Comparison of ENCODE assay signal across 8 cellular contexts in the genomic region with DNA sequence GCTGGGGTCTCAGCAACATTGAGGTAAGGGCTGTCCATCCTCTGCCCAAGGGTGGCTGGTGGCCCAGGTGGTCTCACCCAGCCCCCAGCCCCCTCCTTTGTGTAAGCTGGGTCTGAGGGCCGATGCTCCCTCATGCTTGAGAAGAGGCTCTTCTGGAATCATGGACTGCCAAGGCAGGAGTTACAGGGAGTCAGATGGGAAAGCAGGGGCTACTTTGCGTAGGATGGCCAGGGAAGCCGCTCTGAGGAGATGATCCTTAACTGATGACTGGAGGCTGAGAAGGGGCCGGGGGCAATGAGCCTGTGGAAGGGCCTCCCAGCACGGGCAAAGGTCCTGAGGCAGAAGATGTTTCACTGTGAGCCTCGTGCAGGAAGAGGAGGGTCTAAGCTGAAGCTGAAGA. TPM values are rescaled to one million over a fixed set of nuclear protein-coding genes. Genes with fewer than 3 reads are reported as not detected.
"Had no signal": no experiment of that assay in that cellular context is flagged by ENCODE, and none has a peak within 500 bp of the region (broad histone marks: within the 10 kb centered on the region; RNA-seq: fewer than 3 reads in every experiment).

No MANE protein-coding gene starts in this region.

- H3K4me1 Mint-ChIP-seq: IgD-negative memory B cell had no signal

- DNase-seq: IMR-90, KBM-7, KG1 had no signal

- H3K27ac Mint-ChIP-seq: IgD-negative memory B cell had no signal

- H3K4me3 ChIP-seq: K562 had no signal

- ATAC-seq: HepG2, K562 had no signal

- H3K4me3 Mint-ChIP-seq: IgD-negative memory B cell had no signal

- H3K27ac ChIP-seq: HL-60 had no signal

RNA-seq across cellular contexts. Expression of a gene that starts 23.7 kb away (rescaled TPM):
- total RNA-seq: HT-29, IMR-90, K562 had no signal
- polyA plus RNA-seq: IgD-negative memory B cell, IMR-90, K562 had no signal
